Comparison of ENCODE assay signal across 11 cellular contexts in genomic region chr7:151089893-151090730, GRCh38. TPM values are rescaled to one million over a fixed set of nuclear protein-coding genes. Genes with fewer than 3 reads are reported as not detected.
A peak's percentile ranks its signal among the peaks of the same experiment; 100 is the strongest.
DNase-seq lines count a peak whose midpoint lies in the region; ATAC-seq and TF ChIP-seq lines count a peak whose summit lies in the region.
"Had no signal": no experiment of that assay in that cellular context is flagged by ENCODE, and none has a peak within 500 bp of the region (broad histone marks: within the 10 kb centered on the region; RNA-seq: fewer than 3 reads in every experiment).

No MANE protein-coding gene starts in this region.

- peak; percentile 31 for DNase-seq in fibroblast of villous mesenchyme (ENCODE audit: low read depth)
- DNase-seq in OCI-M2 (lab: John Stamatoyannopoulos, UW; ENCODE audit: unreplicated experiment): no peak
- DNase-seq in stimulated activated naive CD4-positive, alpha-beta T cell treated with Interleukin-2 at 50 U/mL for 16 hours (lab: John Stamatoyannopoulos, UW): no peak
- no peak for DNase-seq in kidney tubule cell (ENCODE audit: low spot score)
- DNase-seq: NCI-H510A treated with DMSO at 0.1 percent for 48 hours had no signal

- H3K4me1 ChIP-seq in BLaER1 treated with 17β-estradiol and CSF1 and Interleukin-3, amounts not matched to agents 10 nM and 100 nM: peaks cover 66 to 88% (median 77%) of the 10 kb centered on the region in 10 experiments
- peaks cover 34% of the 10 kb centered on the region for H3K4me1 ChIP-seq in parathyroid adenoma

- peak overlapping the region in 6 of 10 experiments; percentile 73 to 98 (median 77); a peak in 13 of 20 replicates for H3K4me3 ChIP-seq in BLaER1 treated with 17β-estradiol and CSF1 and Interleukin-3, amounts not matched to agents 10 nM and 100 nM
- H3K4me3 ChIP-seq in WI38 (ENCODE audit: low read depth, low read length) (peak overlapping the region; percentile 87), fibroblast of villous mesenchyme (ENCODE audit: low read depth, low read length) (peak overlapping the region; percentile 83), parathyroid adenoma (ENCODE audit: low read depth, low read length) (no peak overlapping the region)

- peaks cover 61 to 83% (median 72%) of the 10 kb centered on the region in 11 experiments for H4K20me1 ChIP-seq in BLaER1 treated with 17β-estradiol and CSF1 and Interleukin-3, amounts not matched to agents 10 nM and 100 nM

- H3K27me3 ChIP-seq in BLaER1 treated with 17β-estradiol and CSF1 and Interleukin-3, amounts not matched to agents 10 nM and 100 nM: peaks cover 0 to 44% (median 32%) of the 10 kb centered on the region in 11 experiments; a peak in 18 of 22 replicates
- H3K27me3 ChIP-seq in parathyroid adenoma (ENCODE audit: control insufficient read depth, insufficient read depth, low read length): no peaks in the 10 kb centered on the region
- H3K27me3 ChIP-seq: BE2C had no signal

- peaks cover 0 to 30% (median 3%) of the 10 kb centered on the region in 11 experiments; a peak in 11 of 22 replicates for H3K36me3 ChIP-seq in BLaER1 treated with 17β-estradiol and CSF1 and Interleukin-3, amounts not matched to agents 10 nM and 100 nM
- H3K36me3 ChIP-seq in parathyroid adenoma (ENCODE audit: control insufficient read depth, insufficient read depth, low read length): no peaks in the 10 kb centered on the region

- peak overlapping the region in 9 of 11 experiments; percentile 72 to 92 (median 78); a peak in 17 of 22 replicates for H3K27ac ChIP-seq in BLaER1 treated with 17β-estradiol and CSF1 and Interleukin-3, amounts not matched to agents 10 nM and 100 nM
- peak overlapping the region; percentile 87 for H3K27ac ChIP-seq in parathyroid adenoma

- ATAC-seq in HG02678 (IDR thresholded peaks at IDR 0.05; ENCODE audit: unreplicated experiment): no peak
- ATAC-seq: stimulated activated memory B cell treated with anti-CD40 and anti-IgM and Interleukin-4, amounts not matched to agents 10 μg/mL and 1 μg/mL and 100 μg/mL, for 72 hours had no signal

- H3K4me2 ChIP-seq in BLaER1 treated with 17β-estradiol and CSF1 and Interleukin-3, amounts not matched to agents 10 nM and 100 nM: peak overlapping the region; percentile 94 to 100 (median 99)
- H3K4me2 ChIP-seq in parathyroid adenoma (ENCODE audit: low read length): no peak overlapping the region

- H3K79me2 ChIP-seq in parathyroid adenoma: peaks cover 70% of the 10 kb centered on the region

- no peaks in the 10 kb centered on the region for H3K9me3 ChIP-seq in BLaER1 treated with 17β-estradiol and CSF1 and Interleukin-3, amounts not matched to agents 10 nM and 100 nM (replicated peaks in 1 of 11)
- no peaks in the 10 kb centered on the region for H3K9me3 ChIP-seq in parathyroid adenoma (ENCODE audit: control insufficient read depth, low read length)
- H3K9me3 ChIP-seq: BE2C had no signal

- no peak overlapping the region for H2AFZ ChIP-seq in parathyroid adenoma

- TF ChIP-seq CTCF in WI38 (IDR thresholded peaks at IDR 0.05; ENCODE audit: low read depth, low read length) (no peak), fibroblast of villous mesenchyme (IDR thresholded peaks at IDR 0.05; ENCODE audit: insufficient read depth, low read depth, low read length) (no peak), parathyroid adenoma (IDR thresholded peaks at IDR 0.05) (no peak)

- H3K9ac ChIP-seq in BLaER1 treated with 17β-estradiol and CSF1 and Interleukin-3, amounts not matched to agents 10 nM and 100 nM: peak overlapping the region; percentile 78 to 91 (median 85); a peak in 21 of 22 replicates
- H3K9ac ChIP-seq in parathyroid adenoma: no peak overlapping the region

RNA-seq across cellular contexts. Expression of gene AGAP3, which starts 3.8 kb away (rescaled TPM):
- 59.2 and 83.8 TPM in 2 replicates for total RNA-seq in fibroblast of villous mesenchyme

RNA-seq across cellular contexts. Expression of gene TMUB1, which starts 6.8 kb away (rescaled TPM):
- total RNA-seq in fibroblast of villous mesenchyme: 17.7 and 21.6 TPM in 2 replicates

RNA-seq across cellular contexts. Expression of gene FASTK, which starts 9.5 kb away (rescaled TPM):
- 87.2 and 103 TPM in 2 replicates for total RNA-seq in fibroblast of villous mesenchyme

RNA-seq across cellular contexts. Expression of gene SLC4A2, which starts 30.7 kb away (rescaled TPM):
- total RNA-seq in fibroblast of villous mesenchyme: 85.5 and 102 TPM in 2 replicates

RNA-seq across cellular contexts. Expression of gene CDK5, which starts 32.4 kb away (rescaled TPM):
- total RNA-seq in fibroblast of villous mesenchyme: 22.2 and 22.9 TPM in 2 replicates
